18 cellular contexts compared by ENCODE assay signal in genomic region chr10:21134645-21135395, GRCh38.
DNase-seq lines count a peak whose midpoint lies in the region; ATAC-seq, FAIRE-seq and TF ChIP-seq lines count a peak whose summit lies in the region.
"Had no signal": no experiment of that assay in that cellular context is flagged by ENCODE, and none has a peak within 500 bp of the region (broad histone marks: within the 10 kb centered on the region; RNA-seq: fewer than 3 reads in every experiment).

No MANE protein-coding gene starts in this region.

- TF ChIP-seq EP300 in upper lobe of left lung (IDR thresholded peaks at IDR 0.05) = no peak

- peak overlapping the region in 1 of 4 donors; percentile 28 for H3K27ac ChIP-seq in upper lobe of left lung
- H3K27ac ChIP-seq: cardiac muscle cell, KMS-11, right atrium auricular region, SJCRH30 had no signal

- H3K9me3 Mint-ChIP-seq in activated naive CD4-positive, alpha-beta T cell treated with anti-CD3 and anti-CD28 coated beads for 36 hours = no peaks in the 10 kb centered on the region
- H3K9me3 Mint-ChIP-seq in activated CD4-positive, alpha-beta T cell treated with anti-CD3 and anti-CD28 coated beads for 36 hours (ENCODE audit: low read depth) = no peaks in the 10 kb centered on the region
- H3K9me3 Mint-ChIP-seq: activated CD8-positive, alpha-beta T cell treated with anti-CD3 and anti-CD28 coated beads for 36 hours; stimulated activated naive B cell treated with anti-CD40 and anti-IgM and Interleukin-4, amounts not matched to agents 10 μg/mL and 1 μg/mL and 100 μg/mL, for 72 hours had no signal

- H3K27me3 ChIP-seq in upper lobe of left lung = no peaks in the 10 kb centered on the region
- H3K27me3 ChIP-seq: cardiac muscle cell, right atrium auricular region, SJCRH30 had no signal

- H3K4me3 ChIP-seq in upper lobe of left lung = no peak overlapping the region
- H3K4me3 ChIP-seq: cardiac muscle cell, right atrium auricular region, SJCRH30 had no signal

- peak; percentile 55 to 75 for ATAC-seq in upper lobe of left lung (ENCODE audit: low FRiP score in 2 of 2)
- ATAC-seq in activated CD4-positive, alpha-beta T cell treated with anti-CD3 and anti-CD28 coated beads for 36 hours = no peak
- ATAC-seq: activated CD8-positive, alpha-beta T cell treated with anti-CD3 and anti-CD28 coated beads for 36 hours; stimulated activated naive B cell treated with anti-CD40 and anti-IgM and Interleukin-4, amounts not matched to agents 10 μg/mL and 1 μg/mL and 100 μg/mL, for 72 hours had no signal

- H3K27me3 Mint-ChIP-seq in activated naive CD4-positive, alpha-beta T cell treated with anti-CD3 and anti-CD28 coated beads for 36 hours (ENCODE audit: low read depth) = no peaks in the 10 kb centered on the region
- H3K27me3 Mint-ChIP-seq in activated CD4-positive, alpha-beta T cell treated with anti-CD3 and anti-CD28 coated beads for 36 hours = peaks cover 8% of the 10 kb centered on the region
- H3K27me3 Mint-ChIP-seq: activated CD8-positive, alpha-beta T cell treated with anti-CD3 and anti-CD28 coated beads for 36 hours had no signal

- no peaks in the 10 kb centered on the region for H3K4me1 Mint-ChIP-seq in activated naive CD4-positive, alpha-beta T cell treated with anti-CD3 and anti-CD28 coated beads for 36 hours (ENCODE audit: low read depth)
- H3K4me1 Mint-ChIP-seq in activated CD4-positive, alpha-beta T cell treated with anti-CD3 and anti-CD28 coated beads for 36 hours = no peaks in the 10 kb centered on the region
- H3K4me1 Mint-ChIP-seq: CD14-positive monocyte; stimulated activated naive B cell treated with anti-CD40 and anti-IgM and Interleukin-4, amounts not matched to agents 10 μg/mL and 1 μg/mL and 100 μg/mL, for 72 hours had no signal

- CTCF ChIA-PET in activated naive CD4-positive, alpha-beta T cell treated with anti-CD3 and anti-CD28 coated beads for 36 hours (lab: Charles Lee) = no interaction called here
- CTCF ChIA-PET in activated CD4-positive, alpha-beta T cell treated with anti-CD3 and anti-CD28 coated beads for 36 hours (lab: Charles Lee) = no interaction called here

- DNase-seq in NCI-H226 (peak; percentile 51), cerebellum (ENCODE audit: low spot score) (peak; percentile 37), kidney tubule cell (ENCODE audit: low spot score) (peak; percentile 73), upper lobe of left lung (no peak), GM19239 (ENCODE audit: insufficient read length, low spot score) (no peak)
- no peak for DNase-seq in activated naive CD4-positive, alpha-beta T cell treated with anti-CD3 and anti-CD28 coated beads for 36 hours
- DNase-seq in activated CD4-positive, alpha-beta T cell treated with anti-CD3 and anti-CD28 coated beads for 36 hours = no peak
- DNase-seq: activated CD8-positive, alpha-beta T cell treated with anti-CD3 and anti-CD28 coated beads for 36 hours; activated effector memory CD4-positive, alpha-beta T cell treated with anti-CD3 and anti-CD28 coated beads, Interleukin-2, amount 50 U/mL, for 16 hours; NCI-H187 treated with DMSO at 0.1 percent for 48 hours; NCI-H774; SJCRH30; stimulated activated CD4-positive, alpha-beta T cell treated with anti-CD3 and anti-CD28 coated beads, Interleukin-4, amount 100 ng/mL, for 1 hour; stimulated activated naive B cell treated with anti-CD40 and anti-IgM and Interleukin-4, amounts not matched to agents 10 μg/mL and 1 μg/mL and 100 μg/mL, for 72 hours had no signal

- POLR2A ChIA-PET in activated CD4-positive, alpha-beta T cell treated with anti-CD3 and anti-CD28 coated beads for 36 hours (lab: Charles Lee) = no interaction called here

- no peak overlapping the region for H3K4me3 Mint-ChIP-seq in activated naive CD4-positive, alpha-beta T cell treated with anti-CD3 and anti-CD28 coated beads for 36 hours
- H3K4me3 Mint-ChIP-seq in activated CD4-positive, alpha-beta T cell treated with anti-CD3 and anti-CD28 coated beads for 36 hours = no peak overlapping the region
- H3K4me3 Mint-ChIP-seq: activated CD8-positive, alpha-beta T cell treated with anti-CD3 and anti-CD28 coated beads for 36 hours; CD14-positive monocyte; stimulated activated naive B cell treated with anti-CD40 and anti-IgM and Interleukin-4, amounts not matched to agents 10 μg/mL and 1 μg/mL and 100 μg/mL, for 72 hours had no signal

- intact Hi-C loops in activated naive CD4-positive, alpha-beta T cell treated with anti-CD3 and anti-CD28 coated beads for 36 hours (cut with micrococcal nuclease) = no loop called here
- intact Hi-C loops in activated CD4-positive, alpha-beta T cell treated with anti-CD3 and anti-CD28 coated beads for 36 hours (cut with DNase I, micrococcal nuclease) = no loop called here

- no peak for TF ChIP-seq CTCF in upper lobe of left lung (IDR thresholded peaks at IDR 0.05)

- H3K4me1 ChIP-seq in upper lobe of left lung = peaks cover 0 to 11% (median 2%) of the 10 kb centered on the region in 4 donors
- H3K4me1 ChIP-seq: right atrium auricular region, SJCRH30 had no signal

- no peak overlapping the region for H3K27ac Mint-ChIP-seq in activated naive CD4-positive, alpha-beta T cell treated with anti-CD3 and anti-CD28 coated beads for 36 hours
- no peak overlapping the region for H3K27ac Mint-ChIP-seq in activated CD4-positive, alpha-beta T cell treated with anti-CD3 and anti-CD28 coated beads for 36 hours
- H3K27ac Mint-ChIP-seq: activated CD8-positive, alpha-beta T cell treated with anti-CD3 and anti-CD28 coated beads for 36 hours; CD14-positive monocyte; stimulated activated naive B cell treated with anti-CD40 and anti-IgM and Interleukin-4, amounts not matched to agents 10 μg/mL and 1 μg/mL and 100 μg/mL, for 72 hours had no signal

- FAIRE-seq in GM19239 (lab: Jason Lieb, UNC) = no peak

- TF ChIP-seq POLR2A in upper lobe of left lung (IDR thresholded peaks at IDR 0.05) = no peak

- WGBS in upper lobe of left lung, 2 donors = 68 to 73% methylated on average over 12 of the region's 12 CpGs

- no peaks in the 10 kb centered on the region for H3K36me3 ChIP-seq in upper lobe of left lung
- H3K36me3 ChIP-seq: cardiac muscle cell, right atrium auricular region, SJCRH30 had no signal

- no peaks in the 10 kb centered on the region for H3K9me3 ChIP-seq in upper lobe of left lung
- H3K9me3 ChIP-seq: right atrium auricular region, SJCRH30 had no signal

- H3K36me3 Mint-ChIP-seq in activated naive CD4-positive, alpha-beta T cell treated with anti-CD3 and anti-CD28 coated beads for 36 hours (ENCODE audit: low read depth) = no peaks in the 10 kb centered on the region
- H3K36me3 Mint-ChIP-seq in activated CD4-positive, alpha-beta T cell treated with anti-CD3 and anti-CD28 coated beads for 36 hours (ENCODE audit: low read depth) = no peaks in the 10 kb centered on the region
- H3K36me3 Mint-ChIP-seq: stimulated activated naive B cell treated with anti-CD40 and anti-IgM and Interleukin-4, amounts not matched to agents 10 μg/mL and 1 μg/mL and 100 μg/mL, for 72 hours had no signal

Comparison
In these comparisons a context has a peak if more than half of its experiments do, and no peak if none do; other contexts are left out.
1. DNase-seq: peak in NCI-H226 (single experiment), cerebellum (single experiment) and kidney tubule cell (single experiment); none in upper lobe of left lung (0 of 2), GM19239 (single experiment), activated naive CD4-positive, alpha-beta T cell treated with anti-CD3 and anti-CD28 coated beads for 36 hours (single experiment) and activated CD4-positive, alpha-beta T cell treated with anti-CD3 and anti-CD28 coated beads for 36 hours (single experiment).